Comparison of ENCODE assay signal across 10 cellular contexts in the genomic region with DNA sequence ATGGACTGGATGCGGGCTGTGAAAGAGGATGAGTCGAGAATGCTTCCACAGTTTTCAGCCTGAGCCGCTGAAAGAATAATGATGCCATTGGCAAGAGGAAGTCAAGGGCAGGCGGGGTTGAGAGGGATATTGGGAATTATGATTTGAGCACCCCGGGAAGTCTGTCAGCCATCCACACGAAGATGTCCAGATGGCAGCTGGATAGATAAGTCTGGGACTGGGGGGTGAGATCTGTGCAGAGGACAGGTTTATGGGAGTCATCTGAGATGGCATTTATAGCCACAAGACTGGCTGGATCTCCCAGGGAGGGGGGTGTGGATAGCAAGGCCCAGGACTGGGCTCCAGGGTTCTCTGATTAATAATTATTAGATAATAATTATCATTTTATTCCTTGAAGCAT. TPM values are rescaled to one million over a fixed set of nuclear protein-coding genes. Genes with fewer than 3 reads are reported as not detected.
A peak's percentile ranks its signal among the peaks of the same experiment; 100 is the strongest.
DNase-seq lines count a peak whose midpoint lies in the region; ATAC-seq and TF ChIP-seq lines count a peak whose summit lies in the region.
"Had no signal": no experiment of that assay in that cellular context is flagged by ENCODE, and none has a peak within 500 bp of the region (broad histone marks: within the 10 kb centered on the region; RNA-seq: fewer than 3 reads in every experiment).

No MANE protein-coding gene starts in this region.

- H4K20me1 ChIP-seq in BLaER1: no peaks in the 10 kb centered on the region

- peak overlapping the region; percentile 83 for H3K4me2 ChIP-seq in BLaER1

- no peak for TF ChIP-seq CTCF in foreskin fibroblast (IDR thresholded peaks at IDR 0.05; ENCODE audit: low read depth, low read length)

- H3K27me3 ChIP-seq in BLaER1: no peaks in the 10 kb centered on the region

- H3K36me3 ChIP-seq in BLaER1: peaks cover 13% of the 10 kb centered on the region

- no peaks in the 10 kb centered on the region for H3K9me3 ChIP-seq in BLaER1

- H3K27ac ChIP-seq in BLaER1: peak overlapping the region; percentile 81

- H3K4me1 ChIP-seq in BLaER1: peaks cover 61% of the 10 kb centered on the region

- H3K4me3 ChIP-seq in BLaER1: peak overlapping the region; percentile 39; the same call in 1 of the 2 replicates
- H3K4me3 ChIP-seq in foreskin fibroblast (ENCODE audit: low read depth in 1 of 2, low read length in 2 of 2): peak overlapping the region; percentile 18 to 43
- peak overlapping the region; percentile 32 for H3K4me3 ChIP-seq in skeletal muscle cell (ENCODE audit: low read depth, low read length)

- ATAC-seq in GM18517 (IDR thresholded peaks at IDR 0.05; ENCODE audit: unreplicated experiment) (no peak), HG02798 (IDR thresholded peaks at IDR 0.05; ENCODE audit: poor library complexity, unreplicated experiment) (no peak)
- ATAC-seq: naive thymus-derived CD8-positive, alpha-beta T cell had no signal

- peak overlapping the region; percentile 78 for H3K9ac ChIP-seq in BLaER1

- DNase-seq in NCI-H82 treated with DMSO at 0.1 percent for 48 hours (lab: John Stamatoyannopoulos, UW; ENCODE audit: unreplicated experiment) (peak; percentile 80), foreskin fibroblast (no peak), skeletal muscle cell (ENCODE audit: low read depth) (no peak), mucosa of gallbladder (ENCODE audit: low spot score) (no peak), SW480 (ENCODE audit: low spot score) (no peak)
- DNase-seq: effector memory CD4-positive, alpha-beta T cell had no signal

RNA-seq across cellular contexts. Expression of a gene that starts 5.1 kb away (rescaled TPM):
- total RNA-seq in mucosa of gallbladder: 115 TPM

RNA-seq across cellular contexts. Expression of a gene that starts 15.0 kb away (rescaled TPM):
- 19.3 TPM for total RNA-seq in mucosa of gallbladder

RNA-seq across cellular contexts. Expression of a gene that starts 25.6 kb away (rescaled TPM):
- 21.7 TPM for total RNA-seq in mucosa of gallbladder

RNA-seq across cellular contexts. Expression of a gene that starts 45.1 kb away (rescaled TPM):
- total RNA-seq in mucosa of gallbladder: 47.4 TPM

RNA-seq across cellular contexts. Expression of a gene that starts 45.2 kb away (rescaled TPM):
- total RNA-seq in mucosa of gallbladder: 78.6 TPM
